In genomic region chr2:65389476-65389875, GRCh38 we compare ENCODE assay signal across 16 cellular contexts. TPM values are rescaled to one million over a fixed set of nuclear protein-coding genes. Genes with fewer than 3 reads are reported as not detected.
A peak's percentile ranks its signal among the peaks of the same experiment; 100 is the strongest.
DNase-seq lines count a peak whose midpoint lies in the region; ATAC-seq, FAIRE-seq and TF ChIP-seq lines count a peak whose summit lies in the region.
"Had no signal": no experiment of that assay in that cellular context is flagged by ENCODE, and none has a peak within 500 bp of the region (broad histone marks: within the 10 kb centered on the region; RNA-seq: fewer than 3 reads in every experiment).

No MANE protein-coding gene starts in this region.

- H3K36me3 Mint-ChIP-seq in stimulated activated memory B cell treated with anti-CD40 and anti-IgM and Interleukin-4, amounts not matched to agents 10 μg/mL and 1 μg/mL and 100 μg/mL, for 72 hours: peaks cover 4% of the 10 kb centered on the region

- no peaks in the 10 kb centered on the region for H4K20me1 ChIP-seq in KMS-11 (ENCODE audit: insufficient read depth)

- H2AFZ ChIP-seq in KMS-11 (ENCODE audit: low read depth): no peak overlapping the region

- H3K27me3 ChIP-seq in KMS-11 (ENCODE audit: insufficient read depth, low read depth) (no peaks in the 10 kb centered on the region), RWPE2 (ENCODE audit: insufficient read depth, poor library complexity, severe bottlenecking) (no peaks in the 10 kb centered on the region), bronchial epithelial cell (ENCODE audit: control insufficient read depth, insufficient read depth, low read length) (no peaks in the 10 kb centered on the region)
- H3K27me3 ChIP-seq: Peyer's patch had no signal

- H3K27me3 Mint-ChIP-seq in stimulated activated memory B cell treated with anti-CD40 and anti-IgM and Interleukin-4, amounts not matched to agents 10 μg/mL and 1 μg/mL and 100 μg/mL, for 72 hours: peaks cover 46% of the 10 kb centered on the region

- no peak for FAIRE-seq in bronchial epithelial cell (lab: Jason Lieb, UNC)

- H3K9me3 ChIP-seq in RWPE2 (ENCODE audit: severe bottlenecking): no peaks in the 10 kb centered on the region
- H3K9me3 ChIP-seq: Peyer's patch had no signal

- peak overlapping the region; percentile 87 for H3K9ac ChIP-seq in KMS-11

- H3K36me3 ChIP-seq in KMS-11 (ENCODE audit: insufficient read depth) (no peaks in the 10 kb centered on the region), RWPE2 (ENCODE audit: low read depth) (no peaks in the 10 kb centered on the region), bronchial epithelial cell (ENCODE audit: control insufficient read depth, insufficient read depth, low read length) (no peaks in the 10 kb centered on the region)
- H3K36me3 ChIP-seq: Peyer's patch had no signal

- ATAC-seq in RWPE2 (ENCODE audit: low read depth): peak; percentile 31
- no peak for ATAC-seq in stimulated activated memory B cell treated with anti-CD40 and anti-IgM and Interleukin-4, amounts not matched to agents 10 μg/mL and 1 μg/mL and 100 μg/mL, for 72 hours
- ATAC-seq in GM21529 (IDR thresholded peaks at IDR 0.05; ENCODE audit: unreplicated experiment): no peak
- no peak for ATAC-seq in GM21390 (IDR thresholded peaks at IDR 0.05; ENCODE audit: unreplicated experiment)
- ATAC-seq: HCT116 had no signal

- H3K4me3 Mint-ChIP-seq in stimulated activated memory B cell treated with anti-CD40 and anti-IgM and Interleukin-4, amounts not matched to agents 10 μg/mL and 1 μg/mL and 100 μg/mL, for 72 hours: no peak overlapping the region

- peaks cover 78% of the 10 kb centered on the region for H3K79me2 ChIP-seq in KMS-11 (ENCODE audit: insufficient read depth, low read depth)

- H3K27ac Mint-ChIP-seq in stimulated activated memory B cell treated with anti-CD40 and anti-IgM and Interleukin-4, amounts not matched to agents 10 μg/mL and 1 μg/mL and 100 μg/mL, for 72 hours: peak overlapping the region; percentile 75

- no peak overlapping the region for H3K4me3 ChIP-seq in KMS-11 (IDR thresholded peaks at IDR 0.05; ENCODE audit: insufficient read depth, low read depth, low read length)
- H3K4me3 ChIP-seq in RWPE2 (ENCODE audit: severe bottlenecking): no peak overlapping the region
- no peak overlapping the region for H3K4me3 ChIP-seq in bronchial epithelial cell (ENCODE audit: low read depth, low read length)
- H3K4me3 ChIP-seq: Peyer's patch had no signal

- H3K9me3 Mint-ChIP-seq in stimulated activated memory B cell treated with anti-CD40 and anti-IgM and Interleukin-4, amounts not matched to agents 10 μg/mL and 1 μg/mL and 100 μg/mL, for 72 hours: no peaks in the 10 kb centered on the region

- peaks cover 100% of the 10 kb centered on the region for H3K4me1 ChIP-seq in KMS-11 (ENCODE audit: low read depth, poor library complexity, severe bottlenecking)
- H3K4me1 ChIP-seq in RWPE2 (ENCODE audit: insufficient read depth, poor library complexity, severe bottlenecking): peaks cover 70% of the 10 kb centered on the region

- H3K4me1 Mint-ChIP-seq in stimulated activated memory B cell treated with anti-CD40 and anti-IgM and Interleukin-4, amounts not matched to agents 10 μg/mL and 1 μg/mL and 100 μg/mL, for 72 hours: peaks cover 61% of the 10 kb centered on the region

- H3K27ac ChIP-seq in KMS-11 (peak overlapping the region; percentile 97), RWPE2 (ENCODE audit: poor library complexity, severe bottlenecking) (peak overlapping the region; percentile 96)
- H3K27ac ChIP-seq: Peyer's patch had no signal

- peak overlapping the region; percentile 78 for H3K4me2 ChIP-seq in KMS-11

- TF ChIP-seq CTCF in KMS-11 (conservative IDR thresholded peaks at IDR 0.05; ENCODE audit: low read depth, low read length): no peak
- no peak for TF ChIP-seq CTCF in RWPE2 (IDR thresholded peaks at IDR 0.05; ENCODE audit: poor library complexity, severe bottlenecking)
- no peak for TF ChIP-seq CTCF in bronchial epithelial cell (IDR thresholded peaks at IDR 0.05; ENCODE audit: insufficient read depth, low read length, severe bottlenecking)

- DNase-seq in RWPE2 (ENCODE audit: low spot score) (no peak), bronchial epithelial cell (ENCODE audit: low read depth) (peak; percentile 63), SIG-M5 (lab: John Stamatoyannopoulos, UW) (no peak), COR-L47 (lab: John Stamatoyannopoulos, UW) (no peak)
- DNase-seq: GDM1, GOT3, NCI-H1417 treated with DMSO at 0.1 percent for 48 hours, NCI-H1930, NCI-H226, NCI-H526 had no signal

RNA-seq across cellular contexts. Expression of gene SPRED2, which starts 42.9 kb away (rescaled TPM):
- total RNA-seq in bronchial epithelial cell: 2.4 and 3.4 TPM in 2 replicates
